In the genomic region with DNA sequence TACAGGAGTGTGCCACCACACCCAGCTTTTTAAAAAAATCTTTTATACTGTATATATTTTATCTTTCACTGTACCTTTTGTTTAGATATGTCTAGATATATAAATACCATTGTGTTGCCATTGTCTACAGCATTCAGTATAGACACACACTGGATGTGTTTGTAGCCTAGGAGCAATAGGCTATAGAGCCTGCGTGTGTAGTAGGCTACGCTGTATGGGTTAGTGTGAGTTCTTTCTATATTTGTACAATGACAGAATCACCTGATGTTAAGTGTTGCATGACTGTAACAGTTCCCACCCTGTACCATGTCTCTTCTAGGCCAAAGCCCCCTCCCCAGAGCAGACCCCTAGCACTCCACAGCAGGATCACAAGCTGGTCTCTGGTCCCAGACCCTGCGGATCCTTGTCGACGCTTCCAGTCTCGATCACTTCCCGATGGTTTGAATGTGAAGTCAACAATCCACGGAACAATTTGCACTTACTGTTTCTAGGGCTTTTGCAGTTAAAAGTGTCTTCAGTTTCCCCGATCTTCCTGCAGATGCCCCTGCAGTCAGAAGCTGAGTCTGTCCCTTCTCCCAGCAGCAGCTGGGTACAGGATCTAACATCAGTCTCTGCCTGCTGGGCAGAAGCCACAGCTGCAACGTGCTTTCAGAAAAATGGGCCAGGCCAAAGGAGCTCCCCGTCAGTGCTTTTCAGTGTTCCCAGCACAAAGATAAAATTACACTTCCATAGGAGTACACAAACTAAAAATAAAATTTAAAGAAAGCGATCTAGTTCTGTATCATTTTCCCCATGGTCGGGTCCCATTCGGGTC, we compare ENCODE assay signal across 12 cellular contexts. TPM values are rescaled to one million over a fixed set of nuclear protein-coding genes. Genes with fewer than 3 reads are reported as not detected.
DNase-seq lines count a peak whose midpoint lies in the region; ATAC-seq, FAIRE-seq and TF ChIP-seq lines count a peak whose summit lies in the region.
"Had no signal": no experiment of that assay in that cellular context is flagged by ENCODE, and none has a peak within 500 bp of the region (broad histone marks: within the 10 kb centered on the region; RNA-seq: fewer than 3 reads in every experiment).

No MANE protein-coding gene starts in this region.

- H3K56ac ChIP-seq in mesendoderm (ENCODE audit: low read length): no peak overlapping the region

- no peak overlapping the region for H4K8ac ChIP-seq in mesendoderm (ENCODE audit: low read depth, low read length)

- peak overlapping the region in 8 of 10 experiments; percentile 4 to 50 (median 28); a peak in 9 of 20 replicates for H3K4me3 ChIP-seq in BLaER1 treated with 17β-estradiol and CSF1 and Interleukin-3, amounts not matched to agents 10 nM and 100 nM
- no peak overlapping the region for H3K4me3 ChIP-seq in cardiac muscle cell
- no peak overlapping the region for H3K4me3 ChIP-seq in mesendoderm (ENCODE audit: low read length)

- CTCF ChIA-PET in WTC11 (lab: Charles Lee): interaction anchor here (0.5 to 1.4 kb wide), 5 partner anchors 15 to 327 kb away, joined by 3 to 11 read pairs (median 3); no protein-coding TSS in a partner anchor

- ATAC-seq in WTC11 (no peak), GM19455 (IDR thresholded peaks at IDR 0.05; ENCODE audit: unreplicated experiment) (no peak)

- H3K36me3 Mint-ChIP-seq in WTC11: no peaks in the 10 kb centered on the region

- no peaks in the 10 kb centered on the region for H3K27me3 Mint-ChIP-seq in WTC11 (ENCODE audit: low read depth)

- no peak for FAIRE-seq in H54 (lab: Jason Lieb, UNC)

- peaks cover 29 to 51% (median 44%) of the 10 kb centered on the region in 10 experiments for H3K4me1 ChIP-seq in BLaER1 treated with 17β-estradiol and CSF1 and Interleukin-3, amounts not matched to agents 10 nM and 100 nM
- peaks cover 27% of the 10 kb centered on the region for H3K4me1 ChIP-seq in cardiac muscle cell (ENCODE audit: low read depth)
- no peaks in the 10 kb centered on the region for H3K4me1 ChIP-seq in mesendoderm (ENCODE audit: control insufficient read depth, low read depth, low read length)

- no peak for TF ChIP-seq CTCF in WTC11 (IDR thresholded peaks at IDR 0.05)
- no peak for TF ChIP-seq CTCF in cardiac muscle cell (IDR thresholded peaks at IDR 0.05; ENCODE audit: low read depth, low read length)

- H3K4me3 Mint-ChIP-seq in WTC11: no peak overlapping the region
- H3K4me3 Mint-ChIP-seq: activated T-helper 1 cell treated with anti-CD3 and anti-CD28 coated beads, Interleukin-12 subunit alpha, Interleukin-12 subunit beta, Interleukin-2, Interleukin-4 antibody, amounts not matched to agents 30 ng/mL and 10 ng/mL and 1 ng/mL, durations not matched to agents 14 hours and 24 hours and 36 hours had no signal

- peak overlapping the region; percentile 27 to 76 (median 68) for H3K9ac ChIP-seq in BLaER1 treated with 17β-estradiol and CSF1 and Interleukin-3, amounts not matched to agents 10 nM and 100 nM
- no peak overlapping the region for H3K9ac ChIP-seq in mesendoderm (ENCODE audit: low read length)

- no CpG with 5 or more reads among the region's 14 CpGs for whole genome bisulfite sequencing in mesendoderm (ENCODE audit: extremely low coverage, insufficient coverage, low lambda C conversion rate)

- intact Hi-C loops in posterior vena cava (cut with DNase I): loop anchor here in 1 of 2 donors (5.0 kb wide), 1 partner anchor 33 kb away; no protein-coding TSS in a partner anchor

- POLR2A ChIA-PET in WTC11 (lab: Charles Lee): interaction anchor here (0.7 kb wide), 1 partner anchor 42 kb away, joined by 5 read pairs; no protein-coding TSS in a partner anchor

- H3K4me2 ChIP-seq in BLaER1 treated with 17β-estradiol and CSF1 and Interleukin-3, amounts not matched to agents 10 nM and 100 nM: peak overlapping the region; percentile 73 to 87 (median 82)
- H3K4me2 ChIP-seq in mesendoderm (ENCODE audit: low read length): no peak overlapping the region

- no peak overlapping the region for H2BK120ac ChIP-seq in mesendoderm (ENCODE audit: low read depth, low read length)

- H4K5ac ChIP-seq in mesendoderm (ENCODE audit: low read length): no peak overlapping the region

- H3K79me1 ChIP-seq in mesendoderm (ENCODE audit: low read length): no peaks in the 10 kb centered on the region

- no peak overlapping the region for H2BK5ac ChIP-seq in mesendoderm (ENCODE audit: low read length)

- no peaks in the 10 kb centered on the region for H3K27me3 ChIP-seq in BLaER1 treated with 17β-estradiol and CSF1 and Interleukin-3, amounts not matched to agents 10 nM and 100 nM
- H3K27me3 ChIP-seq in cardiac muscle cell: no peaks in the 10 kb centered on the region
- H3K27me3 ChIP-seq in mesendoderm (ENCODE audit: insufficient read depth, low read length, poor library complexity): no peaks in the 10 kb centered on the region

- TF ChIP-seq POLR2A in H54 (IDR thresholded peaks at IDR 0.05; ENCODE audit: low read depth, low read length): no peak

- H3K9me3 ChIP-seq in BLaER1 treated with 17β-estradiol and CSF1 and Interleukin-3, amounts not matched to agents 10 nM and 100 nM (replicated peaks in 1 of 11): no peaks in the 10 kb centered on the region
- H3K9me3 ChIP-seq in cardiac muscle cell (ENCODE audit: low read depth): no peaks in the 10 kb centered on the region

- no peak overlapping the region for H3K4ac ChIP-seq in mesendoderm (ENCODE audit: low read depth, low read length)

- no peak overlapping the region for H2BK15ac ChIP-seq in mesendoderm (replicated peaks; ENCODE audit: low read depth)

- H3K79me2 ChIP-seq in mesendoderm (ENCODE audit: control insufficient read depth, insufficient read depth, low read length): no peaks in the 10 kb centered on the region

- DNase-seq in WTC11 (ENCODE audit: low spot score) (no peak), cardiac muscle cell (ENCODE audit: low read depth in 1 of 2, low spot score in 1 of 2) (peak in 1 of 2 donors; percentile 25), posterior vena cava (ENCODE audit: low spot score) (peak; percentile 42), mesendoderm (no peak), NCI-H1092 treated with DMSO at 0.1 percent for 48 hours (lab: John Stamatoyannopoulos, UW) (no peak), H54 (ENCODE audit: insufficient read length, low spot score) (no peak)
- DNase-seq: NCI-H748 treated with DMSO at 0.1 percent for 48 hours had no signal

- H4K20me1 ChIP-seq in BLaER1 treated with 17β-estradiol and CSF1 and Interleukin-3, amounts not matched to agents 10 nM and 100 nM: no peaks in the 10 kb centered on the region

- peak overlapping the region; percentile 35 to 88 (median 78); a peak in 21 of 22 replicates for H3K27ac ChIP-seq in BLaER1 treated with 17β-estradiol and CSF1 and Interleukin-3, amounts not matched to agents 10 nM and 100 nM
- H3K27ac ChIP-seq in cardiac muscle cell (peak overlapping the region; percentile 98), mesendoderm (ENCODE audit: low read depth, low read length) (no peak overlapping the region)

- no peaks in the 10 kb centered on the region for H3K9me3 Mint-ChIP-seq in WTC11
- H3K9me3 Mint-ChIP-seq: activated T-helper 1 cell treated with anti-CD3 and anti-CD28 coated beads, Interleukin-12 subunit alpha, Interleukin-12 subunit beta, Interleukin-2, Interleukin-4 antibody, amounts not matched to agents 30 ng/mL and 10 ng/mL and 1 ng/mL, durations not matched to agents 14 hours and 24 hours and 36 hours had no signal

- no peak overlapping the region for H2AK5ac ChIP-seq in mesendoderm (ENCODE audit: low read length)

- H3K18ac ChIP-seq in mesendoderm (ENCODE audit: low read length): no peak overlapping the region

- H3K36me3 ChIP-seq in BLaER1 treated with 17β-estradiol and CSF1 and Interleukin-3, amounts not matched to agents 10 nM and 100 nM: peaks cover 0 to 14% (median 5%) of the 10 kb centered on the region in 11 experiments; a peak in 7 of 22 replicates
- no peaks in the 10 kb centered on the region for H3K36me3 ChIP-seq in cardiac muscle cell
- H3K36me3 ChIP-seq in mesendoderm (ENCODE audit: control insufficient read depth, insufficient read depth, low read length): no peaks in the 10 kb centered on the region

- peak overlapping the region; percentile 70 for H3K27ac Mint-ChIP-seq in WTC11
- H3K27ac Mint-ChIP-seq: activated T-helper 1 cell treated with anti-CD3 and anti-CD28 coated beads, Interleukin-12 subunit alpha, Interleukin-12 subunit beta, Interleukin-2, Interleukin-4 antibody, amounts not matched to agents 30 ng/mL and 10 ng/mL and 1 ng/mL, durations not matched to agents 14 hours and 24 hours and 36 hours had no signal

- no peak overlapping the region for H3K23ac ChIP-seq in mesendoderm (ENCODE audit: low read length)

- H3K4me1 Mint-ChIP-seq in WTC11: peaks cover 22% of the 10 kb centered on the region

TF ChIP-seq in WTC11, 78 proteins besides CTCF, POLR2A, EP300 and RAD21 (continues in another document):
- TF ChIP-seq ZNF317 (CRISPR knock-in tag; IDR thresholded peaks at IDR 0.05; ENCODE audit: borderline replicate concordance, low read depth) (no peak), GTF2I (CRISPR knock-in tag; conservative IDR thresholded peaks at IDR 0.05) (no peak), SOX15 (CRISPR knock-in tag; IDR thresholded peaks at IDR 0.05) (no peak)
- TF ChIP-seq, protein P1, sequence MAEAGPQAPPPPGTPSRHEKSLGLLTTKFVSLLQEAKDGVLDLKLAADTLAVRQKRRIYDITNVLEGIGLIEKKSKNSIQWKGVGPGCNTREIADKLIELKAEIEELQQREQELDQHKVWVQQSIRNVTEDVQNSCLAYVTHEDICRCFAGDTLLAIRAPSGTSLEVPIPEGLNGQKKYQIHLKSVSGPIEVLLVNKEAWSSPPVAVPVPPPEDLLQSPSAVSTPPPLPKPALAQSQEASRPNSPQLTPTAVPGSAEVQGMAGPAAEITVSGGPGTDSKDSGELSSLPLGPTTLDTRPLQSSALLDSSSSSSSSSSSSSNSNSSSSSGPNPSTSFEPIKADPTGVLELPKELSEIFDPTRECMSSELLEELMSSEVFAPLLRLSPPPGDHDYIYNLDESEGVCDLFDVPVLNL (CRISPR knock-in tag; IDR thresholded peaks at IDR 0.05; ENCODE audit: borderline replicate concordance, low read depth): no peak

RNA-seq across cellular contexts. Expression of a gene that starts 35.3 kb away (rescaled TPM):
- 3.0 to 4.1 TPM (median 3.2 TPM) in 3 replicates for total RNA-seq in WTC11 (2021)
- total RNA-seq in cardiac muscle cell: 72.3 and 116 TPM in 2 replicates
- polyA plus RNA-seq in cardiac muscle cell: 22.3 and 29.1 TPM in 2 replicates
- total RNA-seq in posterior vena cava: under 1 TPM; 0.29 to 0.42 TPM
- polyA plus RNA-seq in mesendoderm (2013, experiment 1 of 2): 0.46 TPM
- polyA plus RNA-seq in mesendoderm (2013, experiment 2 of 2): 0.43 TPM

RNA-seq across cellular contexts. Expression of a gene that starts 36.0 kb away (rescaled TPM):
- 102 to 107 TPM (median 104 TPM) in 3 replicates for total RNA-seq in WTC11 (2021)
- 25.8 and 37.3 TPM in 2 replicates for total RNA-seq in cardiac muscle cell
- 14.8 and 27.0 TPM in 2 replicates for polyA plus RNA-seq in cardiac muscle cell
- total RNA-seq in posterior vena cava: 10 to 100 TPM; 30.4 to 80.8 TPM
- polyA plus RNA-seq in mesendoderm (2013, experiment 1 of 2): 35.4 TPM
- polyA plus RNA-seq in mesendoderm (2013, experiment 2 of 2): 36.0 TPM

RNA-seq across cellular contexts. Expression of a gene that starts 53.6 kb away (rescaled TPM):
- not detected in 3 replicates for total RNA-seq in WTC11 (2021)
- not detected in 2 replicates for total RNA-seq in cardiac muscle cell
- 0.55 TPM in 1 of 2 replicates, not detected in the other for polyA plus RNA-seq in cardiac muscle cell
- total RNA-seq in posterior vena cava: 1 to 10 TPM; 1.8 to 1.9 TPM
- not detected for polyA plus RNA-seq in mesendoderm (2013, experiment 1 of 2)
- polyA plus RNA-seq in mesendoderm (2013, experiment 2 of 2): not detected
- total RNA-seq: activated T-helper 1 cell treated with anti-CD3 and anti-CD28 coated beads, Interleukin-12 subunit alpha, Interleukin-12 subunit beta, Interleukin-2, Interleukin-4 antibody, amounts not matched to agents 30 ng/mL and 10 ng/mL and 1 ng/mL, durations not matched to agents 14 hours and 24 hours and 36 hours; lung microvascular endothelial cell had no signal
- polyA plus RNA-seq: BJ had no signal

Comparison
In these comparisons a context has a peak if more than half of its experiments do, and no peak if none do; other contexts are left out.
1. H3K4me3 ChIP-seq: peak in BLaER1 treated with 17β-estradiol and CSF1 and Interleukin-3, amounts not matched to agents 10 nM and 100 nM (8 of 10); none in cardiac muscle cell (single experiment) and mesendoderm (single experiment).
2. RNA of a gene that starts 35.3 kb away (total RNA-seq): 72.3 to 116 TPM in cardiac muscle cell; 3.0 to 4.1 TPM in WTC11 and 0.29 to 0.42 TPM in posterior vena cava; every median in the first group is over 10 times any median in the second.